24 cellular contexts compared by ENCODE assay signal in genomic region chr1:115429242-115429641, GRCh38.
DNase-seq lines count a peak whose midpoint lies in the region; ATAC-seq, FAIRE-seq and TF ChIP-seq lines count a peak whose summit lies in the region.
"Had no signal": no experiment of that assay in that cellular context is flagged by ENCODE, and none has a peak within 500 bp of the region (broad histone marks: within the 10 kb centered on the region; RNA-seq: fewer than 3 reads in every experiment).

No MANE protein-coding gene starts in this region.

- intact Hi-C loops in PC-9 (cut with micrococcal nuclease; ENCODE audit: unreplicated experiment) = loop anchor here (5.0 to 10.0 kb wide), 3 partner anchors 92 to 364 kb away; partner anchors contain the start of gene NGF
- intact Hi-C loops in esophagus muscularis mucosa (cut with DNase I) = no loop called here

- TF ChIP-seq CTCF in PC-9 (conservative IDR thresholded peaks at IDR 0.05) (no peak), esophagus muscularis mucosa (IDR thresholded peaks at IDR 0.05) (no peak), smooth muscle cell (IDR thresholded peaks at IDR 0.05; ENCODE audit: borderline replicate concordance, insufficient read depth, poor library complexity, severe bottlenecking) (no peak)

- no TSS peak for BruUV-seq in PC-9 (replicated peaks; lab: Mats Ljungman, UMichigan)

- CTCF ChIA-PET in PC-9 (lab: Charles Lee) = no interaction called here

- H3K9me3 ChIP-seq in PC-9 (ENCODE audit: insufficient read depth, low read depth) (no peaks in the 10 kb centered on the region; the same call in 1 of the 2 replicates), esophagus muscularis mucosa (no peaks in the 10 kb centered on the region), smooth muscle cell (replicated peaks; ENCODE audit: low read depth) (no peaks in the 10 kb centered on the region), HAP-1 (no peaks in the 10 kb centered on the region)
- H3K9me3 ChIP-seq: tibial nerve had no signal

- H3K36me3 ChIP-seq in PC-9 (ENCODE audit: low read depth) (no peaks in the 10 kb centered on the region), esophagus muscularis mucosa (no peaks in the 10 kb centered on the region), smooth muscle cell (ENCODE audit: low read depth) (no peaks in the 10 kb centered on the region), HAP-1 (replicated peaks) (no peaks in the 10 kb centered on the region)
- H3K36me3 ChIP-seq: tibial nerve had no signal

- H2AFZ ChIP-seq in PC-9 = no peak overlapping the region
- no peak overlapping the region for H2AFZ ChIP-seq in smooth muscle cell (ENCODE audit: low read depth)
- H2AFZ ChIP-seq: hepatocyte had no signal

- H3K27me3 ChIP-seq in PC-9 (ENCODE audit: insufficient read depth, low read depth) (no peaks in the 10 kb centered on the region), esophagus muscularis mucosa (peaks cover 0 to 6% (median 0%) of the 10 kb centered on the region in 4 donors), smooth muscle cell (ENCODE audit: low read depth) (no peaks in the 10 kb centered on the region), HAP-1 (ENCODE audit: low read depth) (no peaks in the 10 kb centered on the region)
- H3K27me3 ChIP-seq: hepatocyte, tibial nerve had no signal

- peak; percentile 88 for DNase-seq in ELR (ENCODE audit: low read depth)
- DNase-seq in PC-9 = peak in 1 of 2 experiments; percentile 82
- peak; percentile 55 for DNase-seq in esophagus muscularis mucosa (ENCODE audit: extremely low spot score)
- no peak for DNase-seq in smooth muscle cell (lab: John Stamatoyannopoulos, UW; ENCODE audit: unreplicated experiment)
- no peak for DNase-seq in effector memory CD8-positive, alpha-beta T cell
- DNase-seq in GM19239 (ENCODE audit: insufficient read length, low spot score) = no peak
- DNase-seq in HAP-1 (ENCODE audit: low spot score in 2 of 2) = no peak
- DNase-seq: activated CD4-positive, alpha-beta memory T cell treated with anti-CD3 and anti-CD28 coated beads for 36 hours; activated T-cell treated with anti-CD3 and anti-CD28 coated beads, Interleukin-2, amount 50 U/mL, for 24 hours; CD8-positive, alpha-beta T cell; erythroblast; KG1; NCI-H1092; NCI-H2171; retina; stimulated activated naive B cell treated with anti-CD40 and anti-IgM and Interleukin-4, amounts not matched to agents 10 μg/mL and 1 μg/mL and 100 μg/mL, for 72 hours; T-helper 1 cell had no signal

- peak overlapping the region; percentile 90 for H3K27ac ChIP-seq in PC-9
- H3K27ac ChIP-seq in esophagus muscularis mucosa (replicated peaks in 1 of 4) = no peak overlapping the region
- peak overlapping the region; percentile 97 for H3K27ac ChIP-seq in smooth muscle cell (ENCODE audit: low read depth)
- H3K27ac ChIP-seq: hepatocyte, HL-60, tibial nerve had no signal

- TF ChIP-seq POLR2A in esophagus muscularis mucosa (IDR thresholded peaks at IDR 0.05; ENCODE audit: low read depth) = no peak

- ATAC-seq in effector memory CD8-positive, alpha-beta T cell (replicated peaks) = no peak
- ATAC-seq: CD8-positive, alpha-beta T cell; GM12878; stimulated activated naive B cell treated with anti-CD40 and anti-IgM and Interleukin-4, amounts not matched to agents 10 μg/mL and 1 μg/mL and 100 μg/mL, for 72 hours had no signal

- H3K4me1 Mint-ChIP-seq in effector memory CD8-positive, alpha-beta T cell (ENCODE audit: low read depth in 2 of 2) = no peaks in the 10 kb centered on the region
- H3K4me1 Mint-ChIP-seq: activated naive CD4-positive, alpha-beta T cell treated with anti-CD3 and anti-CD28 coated beads, Interleukin-2, amount 50 U/mL, for 24 hours; brain; stimulated activated naive B cell treated with anti-CD40 and anti-IgM and Interleukin-4, amounts not matched to agents 10 μg/mL and 1 μg/mL and 100 μg/mL, for 72 hours had no signal

- H3K9me3 Mint-ChIP-seq in effector memory CD8-positive, alpha-beta T cell = peaks cover 0 to 1% of the 10 kb centered on the region in 2 donors
- H3K9me3 Mint-ChIP-seq: activated CD4-positive, alpha-beta memory T cell treated with anti-CD3 and anti-CD28 coated beads for 36 hours; activated naive CD4-positive, alpha-beta T cell treated with anti-CD3 and anti-CD28 coated beads, Interleukin-2, amount 50 U/mL, for 24 hours; activated T-cell treated with anti-CD3 and anti-CD28 coated beads, Interleukin-2, amount 50 U/mL, for 24 hours; brain; CD8-positive, alpha-beta T cell had no signal

- H3K27ac Mint-ChIP-seq in effector memory CD8-positive, alpha-beta T cell = no peak overlapping the region
- H3K27ac Mint-ChIP-seq: activated CD4-positive, alpha-beta memory T cell treated with anti-CD3 and anti-CD28 coated beads for 36 hours; activated naive CD4-positive, alpha-beta T cell treated with anti-CD3 and anti-CD28 coated beads, Interleukin-2, amount 50 U/mL, for 24 hours; activated T-cell treated with anti-CD3 and anti-CD28 coated beads, Interleukin-2, amount 50 U/mL, for 24 hours; CD8-positive, alpha-beta T cell; dendritic cell treated with granulocyte-macrophage colony-stimulating factor and Interleukin-4, amounts not matched to agents 40 ng/mL and 50 ng/mL, for 4 days; stimulated activated naive B cell treated with anti-CD40 and anti-IgM and Interleukin-4, amounts not matched to agents 10 μg/mL and 1 μg/mL and 100 μg/mL, for 72 hours had no signal

- POLR2A ChIA-PET in PC-9 (lab: Charles Lee; ENCODE audit: unreplicated experiment) = interaction anchor here (0.6 kb wide), 1 partner anchor 316 kb away, joined by 7 read pairs; no protein-coding TSS in a partner anchor

- peaks cover 0 to 10% of the 10 kb centered on the region in 2 donors for H3K27me3 Mint-ChIP-seq in effector memory CD8-positive, alpha-beta T cell
- H3K27me3 Mint-ChIP-seq: dendritic cell treated with granulocyte-macrophage colony-stimulating factor and Interleukin-4, amounts not matched to agents 40 ng/mL and 50 ng/mL, for 4 days; stimulated activated naive B cell treated with anti-CD40 and anti-IgM and Interleukin-4, amounts not matched to agents 10 μg/mL and 1 μg/mL and 100 μg/mL, for 72 hours had no signal

- in situ Hi-C loops in HAP-1 (cut with MboI; ENCODE audit: low sequenced_read_pairs) = no loop called here

- 83% methylated on average over 2 of the region's 2 CpGs for WGBS in esophagus muscularis mucosa
- WGBS in smooth muscle cell (ENCODE audit: low lambda C conversion rate) = 63% methylated on average over 2 of the region's 2 CpGs

- H3K9ac ChIP-seq in smooth muscle cell (ENCODE audit: low read depth) = no peak overlapping the region

- H3K4me3 ChIP-seq in PC-9 (no peak overlapping the region), esophagus muscularis mucosa (no peak overlapping the region), smooth muscle cell (no peak overlapping the region), HAP-1 (no peak overlapping the region)
- H3K4me3 ChIP-seq: GM12878, hepatocyte, tibial nerve had no signal

- H3K79me2 ChIP-seq in PC-9 (ENCODE audit: low read depth) (no peaks in the 10 kb centered on the region), smooth muscle cell (ENCODE audit: low read depth) (no peaks in the 10 kb centered on the region)
- H3K79me2 ChIP-seq: hepatocyte had no signal

- H3F3A ChIP-seq in PC-9 (ENCODE audit: insufficient read depth, low read depth) = peaks cover 56% of the 10 kb centered on the region
- H3F3A ChIP-seq in smooth muscle cell (ENCODE audit: low read depth) = peaks cover 13% of the 10 kb centered on the region

- no peak overlapping the region for H3K4me3 Mint-ChIP-seq in effector memory CD8-positive, alpha-beta T cell
- H3K4me3 Mint-ChIP-seq: activated CD4-positive, alpha-beta memory T cell treated with anti-CD3 and anti-CD28 coated beads for 36 hours; activated naive CD4-positive, alpha-beta T cell treated with anti-CD3 and anti-CD28 coated beads, Interleukin-2, amount 50 U/mL, for 24 hours; activated T-cell treated with anti-CD3 and anti-CD28 coated beads, Interleukin-2, amount 50 U/mL, for 24 hours; brain; CD8-positive, alpha-beta T cell; dendritic cell treated with granulocyte-macrophage colony-stimulating factor and Interleukin-4, amounts not matched to agents 40 ng/mL and 50 ng/mL, for 4 days; stimulated activated naive B cell treated with anti-CD40 and anti-IgM and Interleukin-4, amounts not matched to agents 10 μg/mL and 1 μg/mL and 100 μg/mL, for 72 hours had no signal

- no peak for FAIRE-seq in GM19239 (lab: Jason Lieb, UNC)
- FAIRE-seq: GM12878 had no signal

- H3K36me3 Mint-ChIP-seq in effector memory CD8-positive, alpha-beta T cell (ENCODE audit: insufficient read depth) = no peaks in the 10 kb centered on the region
- H3K36me3 Mint-ChIP-seq: activated CD4-positive, alpha-beta memory T cell treated with anti-CD3 and anti-CD28 coated beads for 36 hours; activated naive CD4-positive, alpha-beta T cell treated with anti-CD3 and anti-CD28 coated beads, Interleukin-2, amount 50 U/mL, for 24 hours; brain; CD8-positive, alpha-beta T cell; stimulated activated naive B cell treated with anti-CD40 and anti-IgM and Interleukin-4, amounts not matched to agents 10 μg/mL and 1 μg/mL and 100 μg/mL, for 72 hours had no signal

- H3K4me2 ChIP-seq in PC-9 (peak overlapping the region; percentile 25), smooth muscle cell (no peak overlapping the region)
- H3K4me2 ChIP-seq: hepatocyte had no signal

- H4K20me1 ChIP-seq in PC-9 (ENCODE audit: insufficient read depth) (no peaks in the 10 kb centered on the region), smooth muscle cell (ENCODE audit: low read depth) (no peaks in the 10 kb centered on the region)

- H3K9me2 ChIP-seq in PC-9 (ENCODE audit: insufficient read depth) = no peaks in the 10 kb centered on the region

- no peak for TF ChIP-seq EP300 in esophagus muscularis mucosa (IDR thresholded peaks at IDR 0.05)

- H3K4me1 ChIP-seq in PC-9 (replicated peaks; ENCODE audit: insufficient read depth) (peaks cover 79% of the 10 kb centered on the region), esophagus muscularis mucosa (no peaks in the 10 kb centered on the region), smooth muscle cell (ENCODE audit: low read depth) (no peaks in the 10 kb centered on the region), HAP-1 (no peaks in the 10 kb centered on the region)

Comparison
In these comparisons a context has a peak if more than half of its experiments do, and no peak if none do; other contexts are left out.
1. DNase-seq: peak in ELR (single experiment) and esophagus muscularis mucosa (single experiment); none in smooth muscle cell (single experiment), effector memory CD8-positive, alpha-beta T cell (0 of 3), GM19239 (single experiment) and HAP-1 (0 of 2).
2. H3K27ac ChIP-seq: peak in PC-9 (single experiment) and smooth muscle cell (single experiment); none in esophagus muscularis mucosa (0 of 4).